ENCODE assay signal across 16 cellular contexts in the genomic region with DNA sequence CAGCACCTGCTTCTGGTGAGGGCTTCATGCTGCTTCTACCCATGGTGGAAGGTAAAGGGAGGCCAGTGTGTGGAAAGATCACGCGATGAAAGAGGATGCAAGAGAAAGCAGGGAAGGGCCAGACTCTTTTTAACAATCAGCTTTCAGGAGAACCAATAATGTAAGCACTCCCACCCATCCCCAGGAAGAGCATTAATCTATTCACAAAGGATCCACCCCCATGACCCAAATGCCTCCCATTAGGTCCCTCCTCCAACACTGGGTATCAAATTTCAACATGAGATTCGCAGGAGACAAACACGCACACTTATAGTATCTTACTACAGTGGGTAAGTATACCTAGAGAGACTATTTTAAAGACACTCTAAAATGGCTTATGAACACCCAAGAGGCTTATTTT.
DNase-seq lines count a peak whose midpoint lies in the region; ATAC-seq and TF ChIP-seq lines count a peak whose summit lies in the region.
"Had no signal": no experiment of that assay in that cellular context is flagged by ENCODE, and none has a peak within 500 bp of the region (broad histone marks: within the 10 kb centered on the region; RNA-seq: fewer than 3 reads in every experiment).

No MANE protein-coding gene starts in this region.

- intact Hi-C loops in A673 (cut with micrococcal nuclease; ENCODE audit: unreplicated experiment), result no loop called here

- DNase-seq in A673 (ENCODE audit: low spot score) (peak; percentile 78), NCI-H1436 (lab: John Stamatoyannopoulos, UW) (peak; percentile 84), NCI-H524 treated with DMSO at 0.1 percent for 48 hours (lab: John Stamatoyannopoulos, UW) (peak; percentile 16), WTC11 (ENCODE audit: low spot score) (no peak)
- DNase-seq in activated naive CD8-positive, alpha-beta T cell treated with anti-CD3 and anti-CD28 coated beads for 36 hours, result no peak
- DNase-seq: CD4-positive, CD25-positive, alpha-beta regulatory T cell; DMS79; KG1; NCI-H1092 treated with DMSO at 0.1 percent for 48 hours; NCI-H510A; SK-N-SH; T-helper 1 cell had no signal

- no peak for TF ChIP-seq CTCF in A673 (conservative IDR thresholded peaks at IDR 0.05; ENCODE audit: low read depth, low read length)
- no peak for TF ChIP-seq CTCF in WTC11 (IDR thresholded peaks at IDR 0.05)

- peaks cover 15% of the 10 kb centered on the region for H3K4me1 Mint-ChIP-seq in WTC11
- H3K4me1 Mint-ChIP-seq in activated naive CD8-positive, alpha-beta T cell treated with anti-CD3 and anti-CD28 coated beads for 36 hours, result no peaks in the 10 kb centered on the region
- H3K4me1 Mint-ChIP-seq: CD4-positive, CD25-positive, alpha-beta regulatory T cell had no signal

- no peak overlapping the region for H3K4me3 ChIP-seq in A673 (ENCODE audit: low read depth, low read length, poor library complexity, severe bottlenecking)
- H3K4me3 ChIP-seq: A549, GM12878 had no signal

- H3K9me3 ChIP-seq in A673 (ENCODE audit: low read depth, low read length, poor library complexity, severe bottlenecking), result no peaks in the 10 kb centered on the region
- H3K9me3 ChIP-seq: A549, SK-N-SH had no signal

- no peaks in the 10 kb centered on the region for H3K27me3 Mint-ChIP-seq in WTC11 (ENCODE audit: low read depth)
- H3K27me3 Mint-ChIP-seq in activated naive CD8-positive, alpha-beta T cell treated with anti-CD3 and anti-CD28 coated beads for 36 hours, result peaks cover 5% of the 10 kb centered on the region
- H3K27me3 Mint-ChIP-seq: CD4-positive, CD25-positive, alpha-beta regulatory T cell had no signal

- no peak overlapping the region for H3K4me3 Mint-ChIP-seq in WTC11
- no peak overlapping the region for H3K4me3 Mint-ChIP-seq in activated naive CD8-positive, alpha-beta T cell treated with anti-CD3 and anti-CD28 coated beads for 36 hours
- H3K4me3 Mint-ChIP-seq: CD4-positive, CD25-positive, alpha-beta regulatory T cell had no signal

- POLR2A ChIA-PET in A673 (lab: Charles Lee; ENCODE audit: low non-redundant PET), result no interaction called here
- POLR2A ChIA-PET in WTC11 (lab: Charles Lee), result no interaction called here

- H3K36me3 ChIP-seq in A673 (ENCODE audit: insufficient read depth, low read length, poor library complexity, severe bottlenecking), result no peaks in the 10 kb centered on the region

- peaks cover 19% of the 10 kb centered on the region for H3K9me3 Mint-ChIP-seq in WTC11
- H3K9me3 Mint-ChIP-seq in activated naive CD8-positive, alpha-beta T cell treated with anti-CD3 and anti-CD28 coated beads for 36 hours, result peaks cover 2% of the 10 kb centered on the region

- H3K27ac ChIP-seq in A673 (ENCODE audit: low read depth, low read length, poor library complexity, severe bottlenecking), result no peak overlapping the region
- H3K27ac ChIP-seq: A549 had no signal

- peaks cover 9% of the 10 kb centered on the region for H3K4me1 ChIP-seq in A673 (ENCODE audit: insufficient read depth, low read length, poor library complexity, severe bottlenecking)
- H3K4me1 ChIP-seq: A549 had no signal

- H3K27ac Mint-ChIP-seq in WTC11, result no peak overlapping the region
- H3K27ac Mint-ChIP-seq in activated naive CD8-positive, alpha-beta T cell treated with anti-CD3 and anti-CD28 coated beads for 36 hours, result no peak overlapping the region
- H3K27ac Mint-ChIP-seq: CD4-positive, CD25-positive, alpha-beta regulatory T cell had no signal

- no TSS peak for BruUV-seq in A673 (replicated peaks; lab: Mats Ljungman, UMichigan)

- ATAC-seq in WTC11, result peak; percentile 73
- no peak for ATAC-seq in HG02610 (IDR thresholded peaks at IDR 0.05; ENCODE audit: unreplicated experiment)
- ATAC-seq in HG03039 (IDR thresholded peaks at IDR 0.05; ENCODE audit: unreplicated experiment), result no peak
- ATAC-seq: A549, GM12878 had no signal

- H3K27me3 ChIP-seq in A673 (replicated peaks; ENCODE audit: insufficient read depth, low read depth, low read length, poor library complexity), result no peaks in the 10 kb centered on the region

- CTCF ChIA-PET in A673 (lab: Charles Lee), result no interaction called here
- CTCF ChIA-PET in WTC11 (lab: Charles Lee), result no interaction called here

- peaks cover 4% of the 10 kb centered on the region for H3K36me3 Mint-ChIP-seq in WTC11
- H3K36me3 Mint-ChIP-seq in activated naive CD8-positive, alpha-beta T cell treated with anti-CD3 and anti-CD28 coated beads for 36 hours, result no peaks in the 10 kb centered on the region
- H3K36me3 Mint-ChIP-seq: CD4-positive, CD25-positive, alpha-beta regulatory T cell had no signal

TF ChIP-seq in WTC11, 78 proteins besides CTCF, POLR2A, EP300 and RAD21 (continues in another document):
- TF ChIP-seq, protein P1, sequence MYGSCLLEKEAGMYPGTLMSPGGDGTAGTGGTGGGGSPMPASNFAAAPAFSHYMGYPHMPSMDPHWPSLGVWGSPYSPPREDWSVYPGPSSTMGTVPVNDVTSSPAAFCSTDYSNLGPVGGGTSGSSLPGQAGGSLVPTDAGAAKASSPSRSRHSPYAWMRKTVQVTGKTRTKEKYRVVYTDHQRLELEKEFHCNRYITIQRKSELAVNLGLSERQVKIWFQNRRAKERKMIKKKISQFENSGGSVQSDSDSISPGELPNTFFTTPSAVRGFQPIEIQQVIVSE (CRISPR knock-in tag; IDR thresholded peaks at IDR 0.05; ENCODE audit: borderline replicate concordance), result no peak
- TF ChIP-seq, protein P2, sequence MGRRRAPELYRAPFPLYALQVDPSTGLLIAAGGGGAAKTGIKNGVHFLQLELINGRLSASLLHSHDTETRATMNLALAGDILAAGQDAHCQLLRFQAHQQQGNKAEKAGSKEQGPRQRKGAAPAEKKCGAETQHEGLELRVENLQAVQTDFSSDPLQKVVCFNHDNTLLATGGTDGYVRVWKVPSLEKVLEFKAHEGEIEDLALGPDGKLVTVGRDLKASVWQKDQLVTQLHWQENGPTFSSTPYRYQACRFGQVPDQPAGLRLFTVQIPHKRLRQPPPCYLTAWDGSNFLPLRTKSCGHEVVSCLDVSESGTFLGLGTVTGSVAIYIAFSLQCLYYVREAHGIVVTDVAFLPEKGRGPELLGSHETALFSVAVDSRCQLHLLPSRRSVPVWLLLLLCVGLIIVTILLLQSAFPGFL (CRISPR knock-in tag; IDR thresholded peaks at IDR 0.05; ENCODE audit: borderline replicate concordance), result no peak
- no peak for TF ChIP-seq ETV6 (CRISPR knock-in tag; IDR thresholded peaks at IDR 0.05)
- TF ChIP-seq, protein P3, sequence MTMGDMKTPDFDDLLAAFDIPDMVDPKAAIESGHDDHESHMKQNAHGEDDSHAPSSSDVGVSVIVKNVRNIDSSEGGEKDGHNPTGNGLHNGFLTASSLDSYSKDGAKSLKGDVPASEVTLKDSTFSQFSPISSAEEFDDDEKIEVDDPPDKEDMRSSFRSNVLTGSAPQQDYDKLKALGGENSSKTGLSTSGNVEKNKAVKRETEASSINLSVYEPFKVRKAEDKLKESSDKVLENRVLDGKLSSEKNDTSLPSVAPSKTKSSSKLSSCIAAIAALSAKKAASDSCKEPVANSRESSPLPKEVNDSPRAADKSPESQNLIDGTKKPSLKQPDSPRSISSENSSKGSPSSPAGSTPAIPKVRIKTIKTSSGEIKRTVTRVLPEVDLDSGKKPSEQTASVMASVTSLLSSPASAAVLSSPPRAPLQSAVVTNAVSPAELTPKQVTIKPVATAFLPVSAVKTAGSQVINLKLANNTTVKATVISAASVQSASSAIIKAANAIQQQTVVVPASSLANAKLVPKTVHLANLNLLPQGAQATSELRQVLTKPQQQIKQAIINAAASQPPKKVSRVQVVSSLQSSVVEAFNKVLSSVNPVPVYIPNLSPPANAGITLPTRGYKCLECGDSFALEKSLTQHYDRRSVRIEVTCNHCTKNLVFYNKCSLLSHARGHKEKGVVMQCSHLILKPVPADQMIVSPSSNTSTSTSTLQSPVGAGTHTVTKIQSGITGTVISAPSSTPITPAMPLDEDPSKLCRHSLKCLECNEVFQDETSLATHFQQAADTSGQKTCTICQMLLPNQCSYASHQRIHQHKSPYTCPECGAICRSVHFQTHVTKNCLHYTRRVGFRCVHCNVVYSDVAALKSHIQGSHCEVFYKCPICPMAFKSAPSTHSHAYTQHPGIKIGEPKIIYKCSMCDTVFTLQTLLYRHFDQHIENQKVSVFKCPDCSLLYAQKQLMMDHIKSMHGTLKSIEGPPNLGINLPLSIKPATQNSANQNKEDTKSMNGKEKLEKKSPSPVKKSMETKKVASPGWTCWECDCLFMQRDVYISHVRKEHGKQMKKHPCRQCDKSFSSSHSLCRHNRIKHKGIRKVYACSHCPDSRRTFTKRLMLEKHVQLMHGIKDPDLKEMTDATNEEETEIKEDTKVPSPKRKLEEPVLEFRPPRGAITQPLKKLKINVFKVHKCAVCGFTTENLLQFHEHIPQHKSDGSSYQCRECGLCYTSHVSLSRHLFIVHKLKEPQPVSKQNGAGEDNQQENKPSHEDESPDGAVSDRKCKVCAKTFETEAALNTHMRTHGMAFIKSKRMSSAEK (CRISPR knock-in tag; IDR thresholded peaks at IDR 0.05; ENCODE audit: borderline replicate concordance), result no peak
- TF ChIP-seq, protein P4, sequence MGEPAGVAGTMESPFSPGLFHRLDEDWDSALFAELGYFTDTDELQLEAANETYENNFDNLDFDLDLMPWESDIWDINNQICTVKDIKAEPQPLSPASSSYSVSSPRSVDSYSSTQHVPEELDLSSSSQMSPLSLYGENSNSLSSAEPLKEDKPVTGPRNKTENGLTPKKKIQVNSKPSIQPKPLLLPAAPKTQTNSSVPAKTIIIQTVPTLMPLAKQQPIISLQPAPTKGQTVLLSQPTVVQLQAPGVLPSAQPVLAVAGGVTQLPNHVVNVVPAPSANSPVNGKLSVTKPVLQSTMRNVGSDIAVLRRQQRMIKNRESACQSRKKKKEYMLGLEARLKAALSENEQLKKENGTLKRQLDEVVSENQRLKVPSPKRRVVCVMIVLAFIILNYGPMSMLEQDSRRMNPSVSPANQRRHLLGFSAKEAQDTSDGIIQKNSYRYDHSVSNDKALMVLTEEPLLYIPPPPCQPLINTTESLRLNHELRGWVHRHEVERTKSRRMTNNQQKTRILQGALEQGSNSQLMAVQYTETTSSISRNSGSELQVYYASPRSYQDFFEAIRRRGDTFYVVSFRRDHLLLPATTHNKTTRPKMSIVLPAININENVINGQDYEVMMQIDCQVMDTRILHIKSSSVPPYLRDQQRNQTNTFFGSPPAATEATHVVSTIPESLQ (CRISPR knock-in tag; IDR thresholded peaks at IDR 0.05), result no peak
- TF ChIP-seq, protein P5, sequence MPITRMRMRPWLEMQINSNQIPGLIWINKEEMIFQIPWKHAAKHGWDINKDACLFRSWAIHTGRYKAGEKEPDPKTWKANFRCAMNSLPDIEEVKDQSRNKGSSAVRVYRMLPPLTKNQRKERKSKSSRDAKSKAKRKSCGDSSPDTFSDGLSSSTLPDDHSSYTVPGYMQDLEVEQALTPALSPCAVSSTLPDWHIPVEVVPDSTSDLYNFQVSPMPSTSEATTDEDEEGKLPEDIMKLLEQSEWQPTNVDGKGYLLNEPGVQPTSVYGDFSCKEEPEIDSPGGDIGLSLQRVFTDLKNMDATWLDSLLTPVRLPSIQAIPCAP (CRISPR knock-in tag; IDR thresholded peaks at IDR 0.05), result no peak
- TF ChIP-seq ZNF263 (CRISPR knock-in tag; IDR thresholded peaks at IDR 0.05; ENCODE audit: low read depth), result no peak
- TF ChIP-seq ELF4 (CRISPR knock-in tag; IDR thresholded peaks at IDR 0.05; ENCODE audit: low read depth), result no peak

Comparison
In these comparisons a context has a peak if more than half of its experiments do, and no peak if none do; other contexts are left out.
1. DNase-seq: peak in A673 (single experiment), NCI-H1436 (single experiment) and NCI-H524 treated with DMSO at 0.1 percent for 48 hours (single experiment); none in WTC11 (single experiment) and activated naive CD8-positive, alpha-beta T cell treated with anti-CD3 and anti-CD28 coated beads for 36 hours (single experiment).